10 cellular contexts compared by ENCODE assay signal in genomic region chr13:30143671-30144400, GRCh38.
DNase-seq lines count a peak whose midpoint lies in the region; ATAC-seq and TF ChIP-seq lines count a peak whose summit lies in the region.
"Had no signal": no experiment of that assay in that cellular context is flagged by ENCODE, and none has a peak within 500 bp of the region (broad histone marks: within the 10 kb centered on the region; RNA-seq: fewer than 3 reads in every experiment).

No MANE protein-coding gene starts in this region.

- H3K4me1 ChIP-seq in upper lobe of right lung = peaks cover 8% of the 10 kb centered on the region

- POLR2A ChIA-PET in activated CD4-positive, alpha-beta T cell treated with anti-CD3 and anti-CD28 coated beads, Interleukin-2, amount 10 ng/mL, durations not matched to agents 7 days and 5 days (lab: Charles Lee) = no interaction called here
- POLR2A ChIA-PET in activated CD4-positive, alpha-beta memory T cell treated with anti-CD3 and anti-CD28 coated beads for 36 hours (lab: Charles Lee) = interaction anchor here (0.9 to 2.0 kb wide), 2 partner anchors 9 to 230 kb away, joined by 5 read pairs; no protein-coding TSS in a partner anchor

- H3K27ac ChIP-seq in temporal lobe (ENCODE audit: low read depth, low read length) = peak overlapping the region; percentile 7
- no peak overlapping the region for H3K27ac ChIP-seq in upper lobe of right lung

- H3K9me3 ChIP-seq in upper lobe of right lung = no peaks in the 10 kb centered on the region
- H3K9me3 ChIP-seq: thyroid gland had no signal

- H3K9me3 Mint-ChIP-seq in activated CD4-positive, alpha-beta T cell treated with anti-CD3 and anti-CD28 coated beads, Interleukin-2, amount 10 ng/mL, durations not matched to agents 7 days and 5 days = peaks cover 16% of the 10 kb centered on the region
- H3K9me3 Mint-ChIP-seq in activated CD4-positive, alpha-beta memory T cell treated with anti-CD3 and anti-CD28 coated beads for 36 hours = peaks cover 13% of the 10 kb centered on the region

- H3K27me3 Mint-ChIP-seq in activated CD4-positive, alpha-beta T cell treated with anti-CD3 and anti-CD28 coated beads, Interleukin-2, amount 10 ng/mL, durations not matched to agents 7 days and 5 days = no peaks in the 10 kb centered on the region
- no peaks in the 10 kb centered on the region for H3K27me3 Mint-ChIP-seq in activated CD4-positive, alpha-beta memory T cell treated with anti-CD3 and anti-CD28 coated beads for 36 hours

- TF ChIP-seq CTCF in upper lobe of right lung (IDR thresholded peaks at IDR 0.05) = no peak

- no peaks in the 10 kb centered on the region for H3K36me3 ChIP-seq in upper lobe of right lung
- H3K36me3 ChIP-seq: thyroid gland had no signal

- H3K4me3 Mint-ChIP-seq in activated CD4-positive, alpha-beta T cell treated with anti-CD3 and anti-CD28 coated beads, Interleukin-2, amount 10 ng/mL, durations not matched to agents 7 days and 5 days = no peak overlapping the region
- H3K4me3 Mint-ChIP-seq in activated CD4-positive, alpha-beta memory T cell treated with anti-CD3 and anti-CD28 coated beads for 36 hours = no peak overlapping the region

- H3K4me3 ChIP-seq in upper lobe of right lung = no peak overlapping the region

- CTCF ChIA-PET in activated CD4-positive, alpha-beta T cell treated with anti-CD3 and anti-CD28 coated beads, Interleukin-2, amount 10 ng/mL, durations not matched to agents 7 days and 5 days (lab: Charles Lee) = interaction anchor here (0.9 to 8.1 kb wide), 6 partner anchors 9 to 30 kb away, joined by 4 to 97 read pairs (median 11); no protein-coding TSS in a partner anchor
- CTCF ChIA-PET in activated CD4-positive, alpha-beta memory T cell treated with anti-CD3 and anti-CD28 coated beads for 36 hours (lab: Charles Lee) = interaction anchor here (2.0 to 10.9 kb wide), 3 partner anchors 8 to 14 kb away, joined by 5 to 147 read pairs (median 82); no protein-coding TSS in a partner anchor

- ATAC-seq in Right ventricle myocardium superior (ENCODE audit: poor library complexity) = no peak
- ATAC-seq in upper lobe of right lung = no peak

- intact Hi-C loops in activated CD4-positive, alpha-beta memory T cell treated with anti-CD3 and anti-CD28 coated beads for 36 hours (cut with micrococcal nuclease) = loop anchor here (2.0 to 10.0 kb wide), 2 partner anchors 15 to 1019 kb away; no protein-coding TSS in a partner anchor
- intact Hi-C loops in Right ventricle myocardium superior (cut with DNase I) = no loop called here
- intact Hi-C loops in upper lobe of right lung (cut with DNase I) = no loop called here

- peaks cover 72% of the 10 kb centered on the region for H3K4me1 Mint-ChIP-seq in activated CD4-positive, alpha-beta T cell treated with anti-CD3 and anti-CD28 coated beads, Interleukin-2, amount 10 ng/mL, durations not matched to agents 7 days and 5 days
- H3K4me1 Mint-ChIP-seq in activated CD4-positive, alpha-beta memory T cell treated with anti-CD3 and anti-CD28 coated beads for 36 hours (ENCODE audit: low read depth) = peaks cover 79% of the 10 kb centered on the region

- H3K27me3 ChIP-seq in upper lobe of right lung = no peaks in the 10 kb centered on the region
- H3K27me3 ChIP-seq: thyroid gland had no signal

- peak overlapping the region; percentile 77 for H3K27ac Mint-ChIP-seq in activated CD4-positive, alpha-beta T cell treated with anti-CD3 and anti-CD28 coated beads, Interleukin-2, amount 10 ng/mL, durations not matched to agents 7 days and 5 days
- H3K27ac Mint-ChIP-seq in activated CD4-positive, alpha-beta memory T cell treated with anti-CD3 and anti-CD28 coated beads for 36 hours = peak overlapping the region; percentile 92

- DNase-seq in activated CD4-positive, alpha-beta T cell treated with anti-CD3 and anti-CD28 coated beads, Interleukin-2, amount 10 ng/mL, durations not matched to agents 7 days and 5 days = no peak
- no peak for DNase-seq in activated CD4-positive, alpha-beta T cell treated with anti-CD3 and anti-CD28 coated beads for 4 hours
- peak; percentile 44 for DNase-seq in activated CD4-positive, alpha-beta memory T cell treated with anti-CD3 and anti-CD28 coated beads for 36 hours
- peak; percentile 74 for DNase-seq in fibroblast of peridontal ligament (ENCODE audit: extremely low read depth)
- no peak for DNase-seq in Right ventricle myocardium superior
- DNase-seq in upper lobe of right lung = no peak
- no peak for DNase-seq in activated CD4-positive, alpha-beta T cell treated with anti-CD3 and anti-CD28 coated beads, Interleukin-2, amount 50 U/mL, for 4 hours
- DNase-seq: aorta had no signal

- peaks cover 27% of the 10 kb centered on the region for H3K36me3 Mint-ChIP-seq in activated CD4-positive, alpha-beta T cell treated with anti-CD3 and anti-CD28 coated beads, Interleukin-2, amount 10 ng/mL, durations not matched to agents 7 days and 5 days (ENCODE audit: low read depth)
- H3K36me3 Mint-ChIP-seq in activated CD4-positive, alpha-beta memory T cell treated with anti-CD3 and anti-CD28 coated beads for 36 hours = peaks cover 16% of the 10 kb centered on the region

Comparison
In these comparisons a context has a peak if more than half of its experiments do, and no peak if none do; other contexts are left out.
1. DNase-seq: peak in activated CD4-positive, alpha-beta memory T cell treated with anti-CD3 and anti-CD28 coated beads for 36 hours (single experiment) and fibroblast of peridontal ligament (single experiment); none in activated CD4-positive, alpha-beta T cell treated with anti-CD3 and anti-CD28 coated beads, Interleukin-2, amount 10 ng/mL, durations not matched to agents 7 days and 5 days (single experiment), activated CD4-positive, alpha-beta T cell treated with anti-CD3 and anti-CD28 coated beads for 4 hours (0 of 2), Right ventricle myocardium superior (single experiment), upper lobe of right lung (single experiment) and activated CD4-positive, alpha-beta T cell treated with anti-CD3 and anti-CD28 coated beads, Interleukin-2, amount 50 U/mL, for 4 hours (0 of 2).